2 cellular contexts compared by ENCODE assay signal in the genomic region with DNA sequence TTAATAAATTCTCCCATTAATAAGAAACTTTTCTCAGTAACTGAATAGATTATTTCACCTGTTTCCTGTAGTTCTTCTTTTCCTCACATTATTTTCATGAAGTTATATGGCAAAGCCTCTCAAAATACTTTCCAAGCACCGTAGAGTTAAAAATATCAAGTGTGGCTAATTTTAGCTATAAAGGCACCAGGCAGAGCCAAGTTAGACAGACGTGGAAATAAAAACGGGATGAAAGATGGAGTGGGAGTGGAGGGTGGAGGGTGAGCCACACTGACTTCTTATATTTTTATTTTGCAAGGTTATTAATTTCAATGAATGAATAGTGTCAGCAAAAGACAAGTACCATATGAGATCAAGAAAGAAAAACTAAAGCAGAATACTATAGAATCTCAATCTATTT.
TF ChIP-seq lines count a peak whose summit lies in the region.

No MANE protein-coding gene starts in this region.

TF ChIP-seq in endothelial cell of umbilical vein, 7 proteins besides CTCF, POLR2A, EP300 and RAD21:
- no peak for TF ChIP-seq GATA2 (IDR thresholded peaks at IDR 0.05; ENCODE audit: insufficient read depth, insufficient read length, low read depth, low read length)

TF ChIP-seq in SK-N-SH, 30 proteins besides CTCF, POLR2A, EP300 and RAD21:
- TF ChIP-seq SMC3 (IDR thresholded peaks at IDR 0.05; ENCODE audit: low read depth, low read length) (no peak), YY1 (IDR thresholded peaks at IDR 0.05; ENCODE audit: low read depth) (no peak), CHD2 (IDR thresholded peaks at IDR 0.05; ENCODE audit: low read length, partially characterized antibody) (no peak), GABPA (IDR thresholded peaks at IDR 0.05; ENCODE audit: low read depth) (no peak), FOSL2 (IDR thresholded peaks at IDR 0.05; ENCODE audit: borderline replicate concordance, low read depth) (no peak), EZH2phosphoT487 (IDR thresholded peaks at IDR 0.05; ENCODE audit: borderline replicate concordance, low read depth) (no peak), NFIC (IDR thresholded peaks at IDR 0.05; ENCODE audit: borderline replicate concordance) (no peak), SIN3A (IDR thresholded peaks at IDR 0.05; ENCODE audit: borderline replicate concordance, low read depth, low read length) (no peak), ELF1 (IDR thresholded peaks at IDR 0.05) (no peak), ZBTB33 (IDR thresholded peaks at IDR 0.05; ENCODE audit: borderline replicate concordance, low read depth) (no peak), RFX5 (IDR thresholded peaks at IDR 0.05; ENCODE audit: low read length) (no peak), POLR2AphosphoS5 (IDR thresholded peaks at IDR 0.05; ENCODE audit: low read depth, low read length) (no peak), FOXJ3 (CRISPR knock-in tag; IDR thresholded peaks at IDR 0.05) (no peak), GATA2 (CRISPR knock-in tag; IDR thresholded peaks at IDR 0.05) (no peak), RCOR1 (IDR thresholded peaks at IDR 0.05; ENCODE audit: low read length) (no peak), MXI1 (IDR thresholded peaks at IDR 0.05; ENCODE audit: low read depth, low read length) (no peak), TEAD4 (IDR thresholded peaks at IDR 0.05; ENCODE audit: borderline replicate concordance, insufficient read depth) (no peak)
- TF ChIP-seq, protein P1, sequence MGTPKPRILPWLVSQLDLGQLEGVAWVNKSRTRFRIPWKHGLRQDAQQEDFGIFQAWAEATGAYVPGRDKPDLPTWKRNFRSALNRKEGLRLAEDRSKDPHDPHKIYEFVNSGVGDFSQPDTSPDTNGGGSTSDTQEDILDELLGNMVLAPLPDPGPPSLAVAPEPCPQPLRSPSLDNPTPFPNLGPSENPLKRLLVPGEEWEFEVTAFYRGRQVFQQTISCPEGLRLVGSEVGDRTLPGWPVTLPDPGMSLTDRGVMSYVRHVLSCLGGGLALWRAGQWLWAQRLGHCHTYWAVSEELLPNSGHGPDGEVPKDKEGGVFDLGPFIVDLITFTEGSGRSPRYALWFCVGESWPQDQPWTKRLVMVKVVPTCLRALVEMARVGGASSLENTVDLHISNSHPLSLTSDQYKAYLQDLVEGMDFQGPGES (IDR thresholded peaks at IDR 0.05; ENCODE audit: low read depth, low read length) = no peak
- TF ChIP-seq, protein P2, sequence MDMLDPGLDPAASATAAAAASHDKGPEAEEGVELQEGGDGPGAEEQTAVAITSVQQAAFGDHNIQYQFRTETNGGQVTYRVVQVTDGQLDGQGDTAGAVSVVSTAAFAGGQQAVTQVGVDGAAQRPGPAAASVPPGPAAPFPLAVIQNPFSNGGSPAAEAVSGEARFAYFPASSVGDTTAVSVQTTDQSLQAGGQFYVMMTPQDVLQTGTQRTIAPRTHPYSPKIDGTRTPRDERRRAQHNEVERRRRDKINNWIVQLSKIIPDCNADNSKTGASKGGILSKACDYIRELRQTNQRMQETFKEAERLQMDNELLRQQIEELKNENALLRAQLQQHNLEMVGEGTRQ (IDR thresholded peaks at IDR 0.05; ENCODE audit: borderline replicate concordance, low read depth, low read length) = no peak
- TF ChIP-seq, protein P3, sequence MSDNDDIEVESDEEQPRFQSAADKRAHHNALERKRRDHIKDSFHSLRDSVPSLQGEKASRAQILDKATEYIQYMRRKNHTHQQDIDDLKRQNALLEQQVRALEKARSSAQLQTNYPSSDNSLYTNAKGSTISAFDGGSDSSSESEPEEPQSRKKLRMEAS (IDR thresholded peaks at IDR 0.05; ENCODE audit: low read depth) = no peak
TF ChIP-seq in SK-N-SH: peak in this region for 0.
